15 cellular contexts compared by ENCODE assay signal in genomic region chr4:180434131-180434895, GRCh38.
DNase-seq lines count a peak whose midpoint lies in the region; ATAC-seq and TF ChIP-seq lines count a peak whose summit lies in the region.
"Had no signal": no experiment of that assay in that cellular context is flagged by ENCODE, and none has a peak within 500 bp of the region (broad histone marks: within the 10 kb centered on the region; RNA-seq: fewer than 3 reads in every experiment).

No MANE protein-coding gene starts in this region.

- no peaks in the 10 kb centered on the region for H3K27me3 ChIP-seq in upper lobe of right lung
- no peaks in the 10 kb centered on the region for H3K27me3 ChIP-seq in gastrocnemius medialis
- no peaks in the 10 kb centered on the region for H3K27me3 ChIP-seq in Peyer's patch

- ATAC-seq in GM18511 (IDR thresholded peaks at IDR 0.05; ENCODE audit: unreplicated experiment) (peak; percentile 79), GM21515 (IDR thresholded peaks at IDR 0.05; ENCODE audit: unreplicated experiment) (peak; percentile 84), HG03103 (IDR thresholded peaks at IDR 0.05; ENCODE audit: low read depth, unreplicated experiment) (peak; percentile 55), upper lobe of right lung (no peak), gastrocnemius medialis (no peak)
- ATAC-seq: Panc1, psoas muscle had no signal

- TF ChIP-seq CTCF in upper lobe of right lung (IDR thresholded peaks at IDR 0.05): no peak
- no peak for TF ChIP-seq CTCF in gastrocnemius medialis (IDR thresholded peaks at IDR 0.05 in 4 of 5, conservative IDR thresholded peaks at IDR 0.05 in 1 of 5)
- no peak for TF ChIP-seq CTCF in Peyer's patch (IDR thresholded peaks at IDR 0.05)

- in situ Hi-C loops in gastrocnemius medialis (cut with MboI; ENCODE audit: low sequenced_read_pairs in 4 of 4): no loop called here

- H3K27ac ChIP-seq in upper lobe of right lung (no peak overlapping the region), gastrocnemius medialis (no peak overlapping the region), Peyer's patch (no peak overlapping the region), substantia nigra (ENCODE audit: low read depth, low read length, poor library complexity, severe bottlenecking) (no peak overlapping the region)
- H3K27ac ChIP-seq: psoas muscle had no signal

- intact Hi-C loops in upper lobe of right lung (cut with DNase I) (no loop called here), gastrocnemius medialis (cut with DNase I; ENCODE audit: low total_unique reads) (no loop called here)

- H3K36me3 ChIP-seq in upper lobe of right lung (no peaks in the 10 kb centered on the region), gastrocnemius medialis (no peaks in the 10 kb centered on the region), Peyer's patch (no peaks in the 10 kb centered on the region)

- peak; percentile 9 for DNase-seq in SW480 (ENCODE audit: low spot score)
- DNase-seq in upper lobe of right lung: no peak
- DNase-seq in gastrocnemius medialis: no peak
- DNase-seq in Peyer's patch: no peak
- DNase-seq in substantia nigra (lab: John Stamatoyannopoulos, UW): no peak
- DNase-seq: activated naive CD8-positive, alpha-beta T cell treated with anti-CD3 and anti-CD28 coated beads for 36 hours; central memory CD4-positive, alpha-beta T cell; NCI-H446 treated with DMSO at 0.1 percent for 48 hours; psoas muscle; stimulated activated CD4-positive, alpha-beta T cell treated with anti-CD3 and anti-CD28 coated beads, Interleukin-4, amount 100 ng/mL, for 1 hour; stimulated activated naive CD4-positive, alpha-beta T cell treated with Interleukin-2 at 50 U/mL for 16 hours had no signal

- H3K9me3 ChIP-seq in upper lobe of right lung (no peaks in the 10 kb centered on the region), gastrocnemius medialis (no peaks in the 10 kb centered on the region), Peyer's patch (no peaks in the 10 kb centered on the region)
- H3K9me3 ChIP-seq: psoas muscle had no signal

- no peaks in the 10 kb centered on the region for H3K4me1 ChIP-seq in upper lobe of right lung
- H3K4me1 ChIP-seq in gastrocnemius medialis: no peaks in the 10 kb centered on the region
- H3K4me1 ChIP-seq in Peyer's patch: no peaks in the 10 kb centered on the region
- H3K4me1 ChIP-seq: psoas muscle had no signal

- TF ChIP-seq POLR2A in gastrocnemius medialis (IDR thresholded peaks at IDR 0.05): no peak
- TF ChIP-seq POLR2A in Peyer's patch (IDR thresholded peaks at IDR 0.05): no peak

- no peak overlapping the region for H3K4me3 ChIP-seq in upper lobe of right lung
- H3K4me3 ChIP-seq in gastrocnemius medialis: no peak overlapping the region
- H3K4me3 ChIP-seq in Peyer's patch: no peak overlapping the region
- H3K4me3 ChIP-seq: psoas muscle had no signal

Comparison
In these comparisons a context has a peak if more than half of its experiments do, and no peak if none do; other contexts are left out.
1. ATAC-seq: peak in GM18511 (single experiment), GM21515 (single experiment) and HG03103 (single experiment); none in upper lobe of right lung (single experiment) and gastrocnemius medialis (0 of 2).